ENCODE assay signal across 24 cellular contexts in genomic region chr2:167861574-167862193, GRCh38.
DNase-seq lines count a peak whose midpoint lies in the region; ATAC-seq, FAIRE-seq and TF ChIP-seq lines count a peak whose summit lies in the region.
"Had no signal": no experiment of that assay in that cellular context is flagged by ENCODE, and none has a peak within 500 bp of the region (broad histone marks: within the 10 kb centered on the region; RNA-seq: fewer than 3 reads in every experiment).

No MANE protein-coding gene starts in this region.

- H3K79me2 ChIP-seq in HepG2 (ENCODE audit: insufficient read depth, low read length) = no peaks in the 10 kb centered on the region

- 52 to 55% methylated on average over 2 of the region's 2 CpGs for WGBS in endodermal cell (ENCODE audit: insufficient coverage in 1 of 2, insufficient read length in 1 of 2), 2 experiments
- WGBS in HepG2 (ENCODE audit: low lambda C conversion rate) = 20% methylated on average over 2 of the region's 2 CpGs

- H3K36me3 Mint-ChIP-seq in endodermal cell (ENCODE audit: low read depth) = peaks cover 3% of the 10 kb centered on the region
- H3K36me3 Mint-ChIP-seq in naive thymus-derived CD8-positive, alpha-beta T cell = no peaks in the 10 kb centered on the region
- H3K36me3 Mint-ChIP-seq in endothelial cell (ENCODE audit: low read depth, unreplicated experiment) = no peaks in the 10 kb centered on the region
- H3K36me3 Mint-ChIP-seq: CD8-positive, alpha-beta T cell; IgD-negative memory B cell had no signal

- intact Hi-C loops in HepG2 (cut with micrococcal nuclease; ENCODE audit: unreplicated experiment) = no loop called here

- DNase-seq in endodermal cell (no peak), iPS-NIHi7 (ENCODE audit: extremely low spot score) (peak; percentile 30), endothelial cell (ENCODE audit: low spot score) (no peak), HepG2 (ENCODE audit: low spot score) (no peak)
- no peak for DNase-seq in naive thymus-derived CD8-positive, alpha-beta T cell
- DNase-seq: 8988T; C1 segment of cervical spinal cord; CD8-positive, alpha-beta T cell; DMS153; HFFc6; MV-4-11; NCI-H1694; NCI-H2081; NCI-H2171; NCI-H345; NCI-H524 treated with DMSO at 0.1 percent for 48 hours had no signal

- peaks cover 29% of the 10 kb centered on the region for H3K4me1 Mint-ChIP-seq in endodermal cell
- H3K4me1 Mint-ChIP-seq in naive thymus-derived CD8-positive, alpha-beta T cell = no peaks in the 10 kb centered on the region
- H3K4me1 Mint-ChIP-seq in endothelial cell (ENCODE audit: unreplicated experiment) = no peaks in the 10 kb centered on the region

- H3K36me3 ChIP-seq in HUES6 (ENCODE audit: control insufficient read depth, insufficient read depth, low read length) (peaks cover 11% of the 10 kb centered on the region), endodermal cell (ENCODE audit: control insufficient read depth, insufficient read depth, low read length) (no peaks in the 10 kb centered on the region), HepG2 (replicated peaks in 1 of 2; ENCODE audit: control insufficient read depth in 1 of 2, insufficient read depth in 2 of 2, low read length in 2 of 2) (no peaks in the 10 kb centered on the region)
- H3K36me3 ChIP-seq: SJSA1 had no signal

- H4K20me1 ChIP-seq in HepG2 (ENCODE audit: insufficient read depth, low read length) = no peaks in the 10 kb centered on the region

- H3K27ac Mint-ChIP-seq in endodermal cell (peak overlapping the region; percentile 74), endothelial cell (ENCODE audit: unreplicated experiment) (no peak overlapping the region)
- no peak overlapping the region for H3K27ac Mint-ChIP-seq in naive thymus-derived CD8-positive, alpha-beta T cell
- H3K27ac Mint-ChIP-seq: CD8-positive, alpha-beta T cell; HFFc6; IgD-negative memory B cell had no signal

- H3K9me3 ChIP-seq in HUES6 (ENCODE audit: control insufficient read depth, insufficient read depth, low read depth, low read length) = peaks cover 21% of the 10 kb centered on the region
- no peaks in the 10 kb centered on the region for H3K9me3 ChIP-seq in endodermal cell (ENCODE audit: control insufficient read depth, low read length)
- H3K9me3 ChIP-seq in HepG2 (ENCODE audit: low read length) = no peaks in the 10 kb centered on the region
- H3K9me3 ChIP-seq: SJSA1 had no signal

- no peak for TF ChIP-seq CTCF in endodermal cell (conservative IDR thresholded peaks at IDR 0.05)
- no peak for TF ChIP-seq CTCF in endothelial cell (IDR thresholded peaks at IDR 0.05; ENCODE audit: unreplicated experiment)
- TF ChIP-seq CTCF in HepG2 (CRISPR knock-in tag; IDR thresholded peaks at IDR 0.05) = no peak

- no peak for FAIRE-seq in HepG2 (lab: Jason Lieb, UNC)
- FAIRE-seq: GM12892, H54 had no signal

- POLR2A ChIA-PET in naive thymus-derived CD8-positive, alpha-beta T cell (lab: Charles Lee) = no interaction called here
- POLR2A ChIA-PET in HepG2 (lab: Yijun Ruan, JAX) = no interaction called here

- peak overlapping the region; percentile 0 for H3K9ac ChIP-seq in HUES6 (ENCODE audit: low read length)
- no peak overlapping the region for H3K9ac ChIP-seq in endodermal cell (ENCODE audit: extremely low read depth, low read length, poor library complexity, severe bottlenecking)
- H3K9ac ChIP-seq in HepG2 (ENCODE audit: insufficient read depth, low read depth, low read length) = no peak overlapping the region

- CTCF ChIA-PET in HepG2 (lab: Yijun Ruan, JAX; ENCODE audit: low intra/inter-chr PET ratio, low total read pairs) = no interaction called here

- H3K27me3 ChIP-seq in HUES6 (ENCODE audit: control insufficient read depth, insufficient read depth, low read length) (no peaks in the 10 kb centered on the region), endodermal cell (ENCODE audit: control insufficient read depth, insufficient read depth, low read length, poor library complexity, severe bottlenecking) (no peaks in the 10 kb centered on the region), HepG2 (ENCODE audit: control insufficient read depth in 1 of 2, insufficient read depth in 2 of 2, low read length in 2 of 2) (no peaks in the 10 kb centered on the region)
- H3K27me3 ChIP-seq: SJSA1 had no signal

- H3K27ac ChIP-seq in HUES6 (ENCODE audit: low read depth, low read length) (peak overlapping the region; percentile 80), endodermal cell (ENCODE audit: low read depth, low read length) (no peak overlapping the region), HepG2 (ENCODE audit: extremely low read length, insufficient read depth, low read length) (no peak overlapping the region)
- H3K27ac ChIP-seq: HL-60, SJSA1 had no signal

- no peak for TF ChIP-seq RAD21 in HepG2 (CRISPR knock-in tag; IDR thresholded peaks at IDR 0.05)

- TF ChIP-seq POLR2A in HepG2 (IDR thresholded peaks at IDR 0.05; ENCODE audit: insufficient read depth in 1 of 2, low read depth in 2 of 2, low read length in 2 of 2) = no peak

- TF ChIP-seq EP300 in HepG2 (IDR thresholded peaks at IDR 0.05; ENCODE audit: low read depth in 2 of 2, low read length in 2 of 2) = no peak
- no peak for TF ChIP-seq EP300 in HepG2 (CRISPR knock-in tag; IDR thresholded peaks at IDR 0.05; ENCODE audit: borderline replicate concordance)

- peak overlapping the region; percentile 66; the same call in 1 of the 2 replicates for H3K4me3 ChIP-seq in GM08714 (ENCODE audit: low read length)
- no peak overlapping the region for H3K4me3 ChIP-seq in HUES6 (ENCODE audit: low read depth, low read length)
- no peak overlapping the region for H3K4me3 ChIP-seq in endodermal cell (ENCODE audit: low read length)
- H3K4me3 ChIP-seq in HepG2 (replicated peaks in 1 of 3; ENCODE audit: insufficient read depth in 1 of 3, low read depth in 2 of 3, low read length in 3 of 3) = no peak overlapping the region
- H3K4me3 ChIP-seq: SJSA1 had no signal

- H3K9me3 Mint-ChIP-seq in endodermal cell = peaks cover 5% of the 10 kb centered on the region
- peaks cover 0 to 8% (median 0%) of the 10 kb centered on the region in 9 donors for H3K9me3 Mint-ChIP-seq in naive thymus-derived CD8-positive, alpha-beta T cell
- H3K9me3 Mint-ChIP-seq in endothelial cell (ENCODE audit: unreplicated experiment) = no peaks in the 10 kb centered on the region
- H3K9me3 Mint-ChIP-seq: CD8-positive, alpha-beta T cell had no signal

- H3K4me2 ChIP-seq in HepG2 (ENCODE audit: low read depth, low read length) = no peak overlapping the region

- BruUV-seq in HepG2 (replicated peaks; lab: Mats Ljungman, UMichigan) = no TSS peak

- in situ Hi-C loops in HepG2 (cut with HindIII; ENCODE audit: extremely low pct_ligation_motif_present, low pct_unique_long_range_greater_than_20kb) = no loop called here

- H2AFZ ChIP-seq in HepG2 (ENCODE audit: low read length) = no peak overlapping the region

- H3K27me3 Mint-ChIP-seq in endodermal cell (ENCODE audit: insufficient read depth) (no peaks in the 10 kb centered on the region), endothelial cell (ENCODE audit: unreplicated experiment) (no peaks in the 10 kb centered on the region)
- H3K27me3 Mint-ChIP-seq in naive thymus-derived CD8-positive, alpha-beta T cell = peaks cover 0 to 9% (median 2%) of the 10 kb centered on the region in 5 donors

- ATAC-seq in naive thymus-derived CD8-positive, alpha-beta T cell = no peak
- no peak for ATAC-seq in HepG2
- ATAC-seq: CD8-positive, alpha-beta T cell; Right ventricle myocardium inferior had no signal

- H3K4me3 Mint-ChIP-seq in endodermal cell = no peak overlapping the region
- H3K4me3 Mint-ChIP-seq in naive thymus-derived CD8-positive, alpha-beta T cell = no peak overlapping the region
- no peak overlapping the region for H3K4me3 Mint-ChIP-seq in endothelial cell (ENCODE audit: unreplicated experiment)
- H3K4me3 Mint-ChIP-seq: CD8-positive, alpha-beta T cell; HFFc6; IgD-negative memory B cell had no signal

- H3K4me1 ChIP-seq in HUES6 (ENCODE audit: control insufficient read depth, insufficient read depth, low read length) (peaks cover 22% of the 10 kb centered on the region), endodermal cell (ENCODE audit: control insufficient read depth, insufficient read depth, low read length) (no peaks in the 10 kb centered on the region), HepG2 (ENCODE audit: insufficient read depth, low read length) (no peaks in the 10 kb centered on the region)
- H3K4me1 ChIP-seq: SJSA1 had no signal

TF ChIP-seq in HepG2, 621 proteins besides CTCF, POLR2A, EP300 and RAD21 (continues in another document):
- TF ChIP-seq ARHGAP35 (CRISPR knock-in tag; IDR thresholded peaks at IDR 0.05; ENCODE audit: borderline replicate concordance) = no peak
- TF ChIP-seq POLR2AphosphoS2 (IDR thresholded peaks at IDR 0.05; ENCODE audit: low read depth, low read length) = no peak
- TF ChIP-seq ZNF124 (CRISPR knock-in tag; IDR thresholded peaks at IDR 0.05) = no peak
- TF ChIP-seq ZNF513 (CRISPR knock-in tag; conservative IDR thresholded peaks at IDR 0.05) = no peak
- TF ChIP-seq ZNF710 (CRISPR knock-in tag; IDR thresholded peaks at IDR 0.05; ENCODE audit: borderline replicate concordance) = no peak
- no peak for TF ChIP-seq NPAS2 (CRISPR knock-in tag; IDR thresholded peaks at IDR 0.05; ENCODE audit: borderline replicate concordance)
- TF ChIP-seq TEAD2 (CRISPR knock-in tag; IDR thresholded peaks at IDR 0.05) = no peak
- no peak for TF ChIP-seq RARA (CRISPR knock-in tag; IDR thresholded peaks at IDR 0.05)
